In genomic region chr5:169637856-169638190, GRCh38 we compare ENCODE assay signal across 8 cellular contexts. TPM values are rescaled to one million over a fixed set of nuclear protein-coding genes. Genes with fewer than 3 reads are reported as not detected.
DNase-seq lines count a peak whose midpoint lies in the region; ATAC-seq and TF ChIP-seq lines count a peak whose summit lies in the region.

No MANE protein-coding gene starts in this region.

- DNase-seq in CD4-positive, alpha-beta T cell: peak; percentile 50 to 75 (median 66)
- DNase-seq in Jurkat, Clone E6-1 (ENCODE audit: low read depth, low spot score): peak; percentile 89
- DNase-seq in activated T-cell treated with anti-CD3 and anti-CD28 coated beads for 1 hour (ENCODE audit: low read depth): peak; percentile 50
- DNase-seq in immature natural killer cell: peak; percentile 62 to 64 (median 63)
- DNase-seq in stimulated activated effector memory CD8-positive, alpha-beta T cell treated with anti-CD3 and anti-CD28 coated beads, Interleukin-12 subunit alpha, Interleukin-12 subunit beta, amount 100 ng/mL, for 72 hours (ENCODE audit: low spot score in 2 of 2): peak; percentile 39 to 79
- no peak for DNase-seq in glutamatergic neuron
- no peak for DNase-seq in NCI-H1436 (lab: John Stamatoyannopoulos, UW)

- H3K9me3 ChIP-seq in CD4-positive, alpha-beta T cell (ENCODE audit: control insufficient read depth, low read length): no peaks in the 10 kb centered on the region

- peak overlapping the region; percentile 95 for H3K4me3 Mint-ChIP-seq in CD4-positive, alpha-beta T cell
- H3K4me3 Mint-ChIP-seq in immature natural killer cell: peak overlapping the region; percentile 92 to 96 (median 95)
- peak overlapping the region; percentile 92 for H3K4me3 Mint-ChIP-seq in stimulated activated effector memory CD8-positive, alpha-beta T cell treated with anti-CD3 and anti-CD28 coated beads, Interleukin-12 subunit alpha, Interleukin-12 subunit beta, amount 100 ng/mL, for 72 hours
- no peak overlapping the region for H3K4me3 Mint-ChIP-seq in glutamatergic neuron (ENCODE audit: unreplicated experiment)

- H3K27ac ChIP-seq in CD4-positive, alpha-beta T cell (ENCODE audit: low read depth, low read length): peak overlapping the region; percentile 80

- peak; percentile 84 for ATAC-seq in CD4-positive, alpha-beta T cell (ENCODE audit: poor library complexity)
- ATAC-seq in GM21447 (IDR thresholded peaks at IDR 0.05; ENCODE audit: unreplicated experiment): peak; percentile 71
- ATAC-seq in stimulated activated effector memory CD8-positive, alpha-beta T cell treated with anti-CD3 and anti-CD28 coated beads, Interleukin-12 subunit alpha, Interleukin-12 subunit beta, amount 100 ng/mL, for 72 hours: peak; percentile 88

- no peaks in the 10 kb centered on the region for H3K27me3 Mint-ChIP-seq in CD4-positive, alpha-beta T cell
- peaks cover 0 to 2% (median 1%) of the 10 kb centered on the region in 3 donors for H3K27me3 Mint-ChIP-seq in immature natural killer cell (ENCODE audit: low read depth in 3 of 3)
- H3K27me3 Mint-ChIP-seq in glutamatergic neuron (ENCODE audit: unreplicated experiment): peaks cover 6% of the 10 kb centered on the region

- CTCF ChIA-PET in CD4-positive, alpha-beta T cell (lab: Charles Lee): interaction anchor here (1.3 kb wide), 1 partner anchor 52 kb away, joined by 3 read pairs; no protein-coding TSS in a partner anchor

- peaks cover 5% of the 10 kb centered on the region for H3K9me3 Mint-ChIP-seq in CD4-positive, alpha-beta T cell
- H3K9me3 Mint-ChIP-seq in immature natural killer cell (no peaks in the 10 kb centered on the region), glutamatergic neuron (ENCODE audit: unreplicated experiment) (peaks cover 2% of the 10 kb centered on the region)
- peaks cover 5% of the 10 kb centered on the region for H3K9me3 Mint-ChIP-seq in stimulated activated effector memory CD8-positive, alpha-beta T cell treated with anti-CD3 and anti-CD28 coated beads, Interleukin-12 subunit alpha, Interleukin-12 subunit beta, amount 100 ng/mL, for 72 hours

- peaks cover 67% of the 10 kb centered on the region for H3K4me1 Mint-ChIP-seq in CD4-positive, alpha-beta T cell (ENCODE audit: low read depth)
- H3K4me1 Mint-ChIP-seq in immature natural killer cell (peaks cover 57 to 66% of the 10 kb centered on the region in 2 donors), glutamatergic neuron (ENCODE audit: low read depth, unreplicated experiment) (peaks cover 1% of the 10 kb centered on the region)
- peaks cover 66% of the 10 kb centered on the region for H3K4me1 Mint-ChIP-seq in stimulated activated effector memory CD8-positive, alpha-beta T cell treated with anti-CD3 and anti-CD28 coated beads, Interleukin-12 subunit alpha, Interleukin-12 subunit beta, amount 100 ng/mL, for 72 hours

- peak overlapping the region; percentile 97 for H3K27ac Mint-ChIP-seq in CD4-positive, alpha-beta T cell
- peak overlapping the region; percentile 83 to 92 (median 88) for H3K27ac Mint-ChIP-seq in immature natural killer cell
- H3K27ac Mint-ChIP-seq in stimulated activated effector memory CD8-positive, alpha-beta T cell treated with anti-CD3 and anti-CD28 coated beads, Interleukin-12 subunit alpha, Interleukin-12 subunit beta, amount 100 ng/mL, for 72 hours: peak overlapping the region; percentile 97
- no peak overlapping the region for H3K27ac Mint-ChIP-seq in glutamatergic neuron (ENCODE audit: unreplicated experiment)

- intact Hi-C loops in CD4-positive, alpha-beta T cell (cut with DNase I, micrococcal nuclease): loop anchor here (1.0 to 5.0 kb wide), 3 partner anchors 51 to 1056 kb away; partner anchors contain the start of gene SPDL1 (in 1 of the 2)

- peak overlapping the region; percentile 87 for H3K4me3 ChIP-seq in Jurkat, Clone E6-1 (ENCODE audit: low read length)

- no peaks in the 10 kb centered on the region for H3K27me3 ChIP-seq in CD4-positive, alpha-beta T cell (ENCODE audit: control insufficient read depth, insufficient read depth, low read length)

- TF ChIP-seq CTCF in CD4-positive, alpha-beta T cell (IDR thresholded peaks at IDR 0.05): no peak
- no peak for TF ChIP-seq CTCF in glutamatergic neuron (IDR thresholded peaks at IDR 0.05; ENCODE audit: partially characterized antibody, unreplicated experiment)

- POLR2A ChIA-PET in CD4-positive, alpha-beta T cell (lab: Charles Lee): interaction anchor here (0.6 to 2.3 kb wide), 8 partner anchors 10 to 1058 kb away, joined by 3 to 36 read pairs (median 6); partner anchors contain the start of genes PANK3 and SPDL1

- H3K36me3 Mint-ChIP-seq in CD4-positive, alpha-beta T cell (ENCODE audit: low read depth): peaks cover 54% of the 10 kb centered on the region
- H3K36me3 Mint-ChIP-seq in immature natural killer cell (peaks cover 4 to 16% (median 14%) of the 10 kb centered on the region in 3 donors), glutamatergic neuron (ENCODE audit: unreplicated experiment) (no peaks in the 10 kb centered on the region)
- peaks cover 38% of the 10 kb centered on the region for H3K36me3 Mint-ChIP-seq in stimulated activated effector memory CD8-positive, alpha-beta T cell treated with anti-CD3 and anti-CD28 coated beads, Interleukin-12 subunit alpha, Interleukin-12 subunit beta, amount 100 ng/mL, for 72 hours

RNA-seq across cellular contexts. Expression of gene DOCK2, which starts 0.7 kb away (rescaled TPM):
- total RNA-seq in CD4-positive, alpha-beta T cell: 100 to 1,000 TPM; 220 to 229 TPM
- polyA plus RNA-seq in Jurkat, Clone E6-1 (2012; ENCODE audit: insufficient read depth, insufficient read length): 103 TPM
- polyA plus RNA-seq in immature natural killer cell: 100 to 1,000 TPM in 1 of 3 donors, 10 to 100 TPM in 2; 42.4 to 121 (median 48.9) TPM
- total RNA-seq in glutamatergic neuron (ENCODE audit: unreplicated experiment): 0.66 TPM

RNA-seq across cellular contexts. Expression of gene SPDL1, which starts 54.2 kb away (rescaled TPM):
- 1 to 10 TPM; 4.3 to 5.6 TPM for total RNA-seq in CD4-positive, alpha-beta T cell
- polyA plus RNA-seq in Jurkat, Clone E6-1 (2012; ENCODE audit: insufficient read depth, insufficient read length): 65.2 TPM
- polyA plus RNA-seq in immature natural killer cell: 10 to 100 TPM in 1 of 3 donors, 1 to 10 TPM in 1, not detected in 1; 5.6 to 15.1 TPM
- total RNA-seq in glutamatergic neuron (ENCODE audit: unreplicated experiment): 19.0 TPM

Comparison
In these comparisons a context has a peak if more than half of its experiments do, and no peak if none do; other contexts are left out.
1. DNase-seq: peak in CD4-positive, alpha-beta T cell (10 of 10), Jurkat, Clone E6-1 (single experiment), activated T-cell treated with anti-CD3 and anti-CD28 coated beads for 1 hour (single experiment), immature natural killer cell (3 of 3) and stimulated activated effector memory CD8-positive, alpha-beta T cell treated with anti-CD3 and anti-CD28 coated beads, Interleukin-12 subunit alpha, Interleukin-12 subunit beta, amount 100 ng/mL, for 72 hours (2 of 2); none in glutamatergic neuron (single experiment) and NCI-H1436 (single experiment).
2. RNA of gene DOCK2, which starts 0.7 kb away (total RNA-seq): 220 to 229 TPM in CD4-positive, alpha-beta T cell; 0.66 TPM in glutamatergic neuron (single experiment); every median in the first group is over 100 times any median in the second.
3. Peak in every context shown above with its lines, with median percentiles within 50 percentile points of each other: ATAC-seq.